In the genomic region with DNA sequence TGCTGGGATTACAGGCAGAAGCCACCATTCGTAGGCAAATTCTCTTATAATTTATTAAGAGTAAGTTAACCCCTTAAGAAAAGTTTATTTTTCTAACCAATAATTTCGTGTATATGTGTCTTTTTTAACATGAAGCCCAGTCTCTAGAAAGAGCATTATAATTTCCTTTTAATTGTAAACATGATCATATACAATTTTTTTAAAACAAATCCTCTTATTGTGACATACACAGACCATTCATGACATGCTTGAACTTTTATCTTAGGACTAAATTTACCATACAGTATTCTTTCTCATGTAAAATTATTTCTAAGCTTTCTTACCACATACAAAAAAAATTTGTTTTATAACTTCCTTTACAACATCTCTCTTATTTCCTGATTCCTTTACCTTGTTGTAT, we compare ENCODE assay signal across 17 cellular contexts. TPM values are rescaled to one million over a fixed set of nuclear protein-coding genes. Genes with fewer than 3 reads are reported as not detected.
"Had no signal": no experiment of that assay in that cellular context is flagged by ENCODE, and none has a peak within 500 bp of the region (broad histone marks: within the 10 kb centered on the region; RNA-seq: fewer than 3 reads in every experiment).

No MANE protein-coding gene starts in this region.

- H3K4me1 ChIP-seq: foreskin keratinocyte had no signal

- H3K9me3 ChIP-seq: thoracic aorta, upper lobe of right lung had no signal

- H3K4me3 ChIP-seq: coronary artery, thoracic aorta, upper lobe of right lung had no signal

- H3K27ac ChIP-seq: coronary artery, foreskin keratinocyte, thoracic aorta, upper lobe of right lung had no signal

- DNase-seq: activated CD4-positive, alpha-beta T cell treated with anti-CD3 and anti-CD28 coated beads, Interleukin-2, amount 10 ng/mL, durations not matched to agents 24 days and 14 days; activated CD4-positive, CD25-positive, alpha-beta regulatory T cell; activated CD8-positive, alpha-beta memory T cell treated with anti-CD3 and anti-CD28 coated beads, Interleukin-2, amount 50 U/mL, for 4 hours; activated CD8-positive, alpha-beta T cell treated with anti-CD3 and anti-CD28 coated beads, Interleukin-2, amount 10 ng/mL, durations not matched to agents 7 days and 5 days; activated naive CD8-positive, alpha-beta T cell treated with anti-CD3 and anti-CD28 coated beads, Interleukin-2, amount 10 ng/mL, durations not matched to agents 7 days and 5 days; central memory CD4-positive, alpha-beta T cell; glutamatergic neuron; kidney glomerular epithelial cell; nucleus accumbens; posterior cingulate gyrus; retina; upper lobe of right lung had no signal

- ATAC-seq: activated CD8-positive, alpha-beta T cell treated with anti-CD3 and anti-CD28 coated beads, Interleukin-2, amount 10 ng/mL, durations not matched to agents 7 days and 5 days; foreskin keratinocyte; natural killer cell treated with Interleukin-12 subunit alpha and Interleukin-12 subunit beta and Interleukin-15 and Interleukin-18, amount 100 ng/mL, for 72 hours; stimulated activated effector memory CD8-positive, alpha-beta T cell treated with anti-CD3 and anti-CD28 coated beads, Interleukin-12 subunit alpha, Interleukin-12 subunit beta, amount 100 ng/mL, for 72 hours; upper lobe of right lung had no signal

RNA-seq across cellular contexts. Expression of a gene that starts 27.6 kb away (rescaled TPM):
- polyA plus RNA-seq: foreskin keratinocyte had no signal
